ENCODE assay signal across 10 cellular contexts in the genomic region with DNA sequence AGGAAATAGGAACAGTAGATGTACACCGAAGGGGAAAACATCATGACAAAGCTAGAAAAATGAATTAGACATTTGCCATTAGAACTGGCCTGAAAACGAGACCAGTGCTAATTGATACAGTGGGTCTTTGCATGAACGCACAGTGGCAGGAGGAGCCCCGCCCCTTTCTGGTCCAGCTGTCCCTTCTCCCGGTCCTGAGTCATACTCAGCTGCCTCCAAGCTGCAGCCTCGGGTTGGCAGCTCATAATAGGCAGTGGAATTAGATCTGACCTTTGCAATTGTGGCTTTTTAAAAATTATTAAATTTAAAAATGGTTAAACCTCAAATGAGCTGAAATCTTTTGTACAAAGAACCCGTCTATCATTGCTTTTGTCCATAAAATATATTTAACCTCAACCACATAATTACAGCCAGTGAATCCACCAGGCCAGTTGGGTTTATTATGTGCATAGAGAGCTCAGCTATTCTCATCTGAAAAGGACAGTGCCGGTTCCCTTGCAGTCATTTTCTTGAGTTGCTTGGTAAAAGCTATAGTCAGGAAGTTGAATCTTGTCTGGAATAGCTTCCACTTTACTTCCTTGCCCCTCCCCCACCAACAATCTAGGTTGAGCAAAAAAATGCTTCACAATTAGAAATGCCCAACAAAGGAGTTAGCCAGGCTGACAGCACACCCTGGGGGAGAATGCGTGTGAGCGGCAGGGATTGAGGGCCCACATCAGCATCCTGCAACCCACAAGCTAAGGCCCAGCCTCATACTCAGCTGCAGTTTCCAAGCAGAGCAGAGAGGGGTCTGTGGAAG.
A peak's percentile ranks its signal among the peaks of the same experiment; 100 is the strongest.
DNase-seq lines count a peak whose midpoint lies in the region; ATAC-seq and TF ChIP-seq lines count a peak whose summit lies in the region.
"Had no signal": no experiment of that assay in that cellular context is flagged by ENCODE, and none has a peak within 500 bp of the region (broad histone marks: within the 10 kb centered on the region; RNA-seq: fewer than 3 reads in every experiment).

No MANE protein-coding gene starts in this region.

- ATAC-seq in GM18870 (IDR thresholded peaks at IDR 0.05; ENCODE audit: unreplicated experiment): no peak
- ATAC-seq in GM18505 (IDR thresholded peaks at IDR 0.05; ENCODE audit: unreplicated experiment): no peak
- ATAC-seq: left colon had no signal

- TF ChIP-seq CTCF in GM12865 (IDR thresholded peaks at IDR 0.05; ENCODE audit: insufficient read depth, low read depth, low read length, missing control alignments): no peak

- no peak overlapping the region for H3K4me3 ChIP-seq in GM12865 (ENCODE audit: low read depth, low read length)
- H3K4me3 ChIP-seq: Peyer's patch had no signal

- TF ChIP-seq POLR2A in GM18505 (IDR thresholded peaks at IDR 0.05; ENCODE audit: borderline replicate concordance, extremely low read depth, insufficient read depth, insufficient read length): no peak

- peak; percentile 38 for DNase-seq in GM12865 (ENCODE audit: low read depth)
- peak; percentile 71 for DNase-seq in NCI-H82 (lab: John Stamatoyannopoulos, UW)
- peak; percentile 16 for DNase-seq in fibroblast of gingiva (ENCODE audit: low read depth)
- peak; percentile 68 for DNase-seq in occipital lobe (lab: John Stamatoyannopoulos, UW)
- no peak for DNase-seq in NAMALWA (ENCODE audit: low spot score)
- DNase-seq in activated T-cell treated with anti-CD3 and anti-CD28 coated beads for 4 hours: no peak
- DNase-seq: Peyer's patch had no signal

Comparison
In these comparisons a context has a peak if more than half of its experiments do, and no peak if none do; other contexts are left out.
1. DNase-seq: peak in GM12865 (single experiment), NCI-H82 (single experiment), fibroblast of gingiva (single experiment) and occipital lobe (single experiment); none in NAMALWA (single experiment) and activated T-cell treated with anti-CD3 and anti-CD28 coated beads for 4 hours (single experiment).